Comparison of ENCODE assay signal across 8 cellular contexts in the genomic region with DNA sequence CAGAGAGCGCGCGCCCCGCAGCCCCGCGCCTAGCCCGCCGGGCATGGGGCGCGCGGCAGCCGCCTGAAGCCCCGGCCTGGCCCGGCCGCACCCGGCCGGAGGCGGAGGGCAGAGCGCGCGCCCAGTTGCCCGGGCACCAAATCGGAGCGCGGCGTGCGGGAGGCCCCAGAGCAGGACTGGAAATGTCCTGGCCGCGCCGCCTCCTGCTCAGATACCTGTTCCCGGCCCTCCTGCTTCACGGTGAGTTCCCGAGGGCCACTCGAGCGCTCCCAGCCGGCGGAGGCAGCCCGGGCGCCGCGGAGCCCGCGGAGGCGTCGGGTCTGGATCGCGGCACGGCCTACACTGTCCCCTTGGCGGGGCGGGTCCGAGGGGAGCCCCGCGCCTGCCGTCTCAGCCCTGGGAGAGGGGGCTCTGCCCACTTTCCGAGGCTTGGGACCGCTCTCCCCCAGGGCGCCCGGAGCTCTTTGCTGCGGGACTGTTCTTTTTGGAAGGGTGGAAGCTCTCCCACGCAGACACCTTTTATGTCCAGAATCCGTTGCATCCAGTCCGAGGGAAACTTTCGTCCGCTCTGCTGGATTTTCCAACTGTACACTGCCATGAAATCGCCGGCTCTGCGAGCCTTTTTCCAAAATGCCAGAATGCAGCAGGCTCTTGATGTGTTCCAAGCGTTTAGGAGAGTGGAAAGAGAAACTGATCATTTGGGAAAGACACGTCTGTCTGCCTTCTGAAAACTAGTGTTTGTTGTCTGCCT. TPM values are rescaled to one million over a fixed set of nuclear protein-coding genes. Genes with fewer than 3 reads are reported as not detected.
DNase-seq lines count a peak whose midpoint lies in the region; ATAC-seq and TF ChIP-seq lines count a peak whose summit lies in the region.

No MANE protein-coding gene starts in this region.

- DNase-seq in GM03348 (ENCODE audit: low spot score): peak; percentile 20
- DNase-seq in SK-N-MC (ENCODE audit: low read depth, low spot score): no peak
- peak; percentile 39 for DNase-seq in glutamatergic neuron
- DNase-seq in retinal pigment epithelial cell (ENCODE audit: low read depth): no peak
- DNase-seq in GM19238 (ENCODE audit: insufficient read length, low spot score): no peak
- no peak for DNase-seq in cerebellar cortex (ENCODE audit: low spot score)
- no peak for DNase-seq in NCI-H2081 treated with DMSO at 0.1 percent for 48 hours (lab: John Stamatoyannopoulos, UW)

- no peaks in the 10 kb centered on the region for H3K9me3 ChIP-seq in SK-N-MC (ENCODE audit: low read depth, low read length)

- no peaks in the 10 kb centered on the region for H3K36me3 Mint-ChIP-seq in glutamatergic neuron (ENCODE audit: unreplicated experiment)

- peaks cover 27% of the 10 kb centered on the region for H3K4me1 Mint-ChIP-seq in glutamatergic neuron (ENCODE audit: low read depth, unreplicated experiment)

- no peak for ATAC-seq in GM19395 (IDR thresholded peaks at IDR 0.05; ENCODE audit: unreplicated experiment)

- H3K4me3 Mint-ChIP-seq in glutamatergic neuron (ENCODE audit: unreplicated experiment): peak overlapping the region; percentile 97

- H3K4me3 ChIP-seq in SK-N-MC: peak overlapping the region; percentile 97
- peak overlapping the region; percentile 26 for H3K4me3 ChIP-seq in retinal pigment epithelial cell (ENCODE audit: low read length)

- H3K9me3 Mint-ChIP-seq in glutamatergic neuron (ENCODE audit: unreplicated experiment): peaks cover 6% of the 10 kb centered on the region

- H3K9ac ChIP-seq in SK-N-MC (ENCODE audit: insufficient read length): peak overlapping the region; percentile 100

- H3K27ac ChIP-seq in SK-N-MC: peak overlapping the region; percentile 100

- H3K27me3 Mint-ChIP-seq in glutamatergic neuron (ENCODE audit: unreplicated experiment): peaks cover 5% of the 10 kb centered on the region

- H3K27ac Mint-ChIP-seq in glutamatergic neuron (ENCODE audit: unreplicated experiment): peak overlapping the region; percentile 97

- H3K36me3 ChIP-seq in SK-N-MC (ENCODE audit: insufficient read depth, low read length): peaks cover 50% of the 10 kb centered on the region

- TF ChIP-seq CTCF in glutamatergic neuron (IDR thresholded peaks at IDR 0.05; ENCODE audit: partially characterized antibody, unreplicated experiment) (no peak), retinal pigment epithelial cell (conservative IDR thresholded peaks at IDR 0.05; ENCODE audit: low read depth, low read length) (no peak)

RNA-seq across cellular contexts. Expression of a gene that starts 0.5 kb away (rescaled TPM):
- total RNA-seq in glutamatergic neuron (ENCODE audit: unreplicated experiment): 171 TPM

Comparison
In these comparisons a context has a peak if more than half of its experiments do, and no peak if none do; other contexts are left out.
1. DNase-seq: peak in GM03348 (single experiment) and glutamatergic neuron (single experiment); none in SK-N-MC (single experiment), retinal pigment epithelial cell (single experiment), GM19238 (single experiment), cerebellar cortex (single experiment) and NCI-H2081 treated with DMSO at 0.1 percent for 48 hours (single experiment).